Comparison of ENCODE assay signal across 9 cellular contexts in the genomic region with DNA sequence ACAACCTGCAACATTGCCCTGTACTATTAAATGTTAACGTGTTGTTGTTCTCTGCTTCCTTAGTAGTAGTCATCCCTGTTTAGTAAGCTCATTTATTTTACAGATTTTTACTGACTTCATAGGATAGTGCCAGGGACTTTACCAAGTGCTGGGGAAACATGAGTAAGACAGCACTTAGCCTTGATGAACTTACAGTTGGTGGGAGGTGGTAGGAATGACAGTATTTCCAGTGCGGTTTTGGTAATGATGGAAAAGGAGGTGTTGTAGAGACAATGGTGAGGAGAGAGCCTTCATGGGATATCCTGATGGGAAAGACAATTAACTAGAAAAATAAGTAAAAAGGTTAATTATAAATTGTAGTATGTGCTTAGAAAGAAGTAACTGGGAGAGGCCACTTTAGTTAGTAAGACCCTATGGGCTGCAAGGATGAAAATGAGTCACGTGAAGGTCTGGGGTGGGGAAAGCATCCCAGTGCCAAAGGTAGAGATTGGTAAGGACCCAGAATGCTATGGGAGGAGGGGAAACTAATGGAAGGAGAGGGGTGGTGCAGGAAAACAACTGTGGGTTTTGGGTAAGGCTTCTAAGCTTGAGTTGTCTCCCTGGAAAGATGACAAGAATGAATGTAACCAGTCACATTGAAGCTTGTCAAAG. TPM values are rescaled to one million over a fixed set of nuclear protein-coding genes. Genes with fewer than 3 reads are reported as not detected.
DNase-seq lines count a peak whose midpoint lies in the region; ATAC-seq and TF ChIP-seq lines count a peak whose summit lies in the region.
"Had no signal": no experiment of that assay in that cellular context is flagged by ENCODE, and none has a peak within 500 bp of the region (broad histone marks: within the 10 kb centered on the region; RNA-seq: fewer than 3 reads in every experiment).

No MANE protein-coding gene starts in this region.

- H3K27ac Mint-ChIP-seq in activated CD4-positive, alpha-beta T cell treated with anti-CD3 and anti-CD28 coated beads for 36 hours = no peak overlapping the region
- no peak overlapping the region for H3K27ac Mint-ChIP-seq in activated CD4-positive, alpha-beta T cell treated with anti-CD3 and anti-CD28 coated beads, Interleukin-2, amount 10 ng/mL, durations not matched to agents 7 days and 5 days
- H3K27ac Mint-ChIP-seq: activated naive CD8-positive, alpha-beta T cell treated with anti-CD3 and anti-CD28 coated beads, Interleukin-2, amount 10 ng/mL, durations not matched to agents 7 days and 5 days had no signal

- no peaks in the 10 kb centered on the region for H3K27me3 Mint-ChIP-seq in activated CD4-positive, alpha-beta T cell treated with anti-CD3 and anti-CD28 coated beads for 36 hours
- no peaks in the 10 kb centered on the region for H3K27me3 Mint-ChIP-seq in activated CD4-positive, alpha-beta T cell treated with anti-CD3 and anti-CD28 coated beads, Interleukin-2, amount 10 ng/mL, durations not matched to agents 7 days and 5 days
- H3K27me3 Mint-ChIP-seq: activated naive CD8-positive, alpha-beta T cell treated with anti-CD3 and anti-CD28 coated beads, Interleukin-2, amount 10 ng/mL, durations not matched to agents 7 days and 5 days had no signal

- no peak for TF ChIP-seq CTCF in thoracic aorta (IDR thresholded peaks at IDR 0.05)

- POLR2A ChIA-PET in activated CD4-positive, alpha-beta T cell treated with anti-CD3 and anti-CD28 coated beads for 36 hours (lab: Charles Lee) = interaction anchor here (0.7 to 2.1 kb wide), 6 partner anchors 8 to 223 kb away, joined by 3 to 13 read pairs (median 6); partner anchors contain the start of gene SMAP2
- POLR2A ChIA-PET in activated CD4-positive, alpha-beta T cell treated with anti-CD3 and anti-CD28 coated beads, Interleukin-2, amount 10 ng/mL, durations not matched to agents 7 days and 5 days (lab: Charles Lee) = interaction anchor here (0.6 kb wide), 1 partner anchor 61 kb away, joined by 4 read pairs; no protein-coding TSS in a partner anchor

- H3K27ac ChIP-seq in iPS-18a (ENCODE audit: low read length) = no peak overlapping the region
- H3K27ac ChIP-seq in thoracic aorta = no peak overlapping the region

- H3K4me1 Mint-ChIP-seq in activated CD4-positive, alpha-beta T cell treated with anti-CD3 and anti-CD28 coated beads for 36 hours = peaks cover 16% of the 10 kb centered on the region
- peaks cover 44% of the 10 kb centered on the region for H3K4me1 Mint-ChIP-seq in activated CD4-positive, alpha-beta T cell treated with anti-CD3 and anti-CD28 coated beads, Interleukin-2, amount 10 ng/mL, durations not matched to agents 7 days and 5 days

- H3K4me3 ChIP-seq in iPS-18a (ENCODE audit: low read length) (peak overlapping the region; percentile 92), thoracic aorta (peak overlapping the region; percentile 95)

- peaks cover 18% of the 10 kb centered on the region for H3K36me3 Mint-ChIP-seq in activated CD4-positive, alpha-beta T cell treated with anti-CD3 and anti-CD28 coated beads for 36 hours (ENCODE audit: low read depth)
- H3K36me3 Mint-ChIP-seq in activated CD4-positive, alpha-beta T cell treated with anti-CD3 and anti-CD28 coated beads, Interleukin-2, amount 10 ng/mL, durations not matched to agents 7 days and 5 days (ENCODE audit: low read depth) = peaks cover 15% of the 10 kb centered on the region

- CTCF ChIA-PET in activated CD4-positive, alpha-beta T cell treated with anti-CD3 and anti-CD28 coated beads for 36 hours (lab: Charles Lee) = interaction anchor here (0.7 to 4.0 kb wide), 11 partner anchors 10 to 590 kb away, joined by 3 to 27 read pairs (median 3); no protein-coding TSS in a partner anchor
- CTCF ChIA-PET in activated CD4-positive, alpha-beta T cell treated with anti-CD3 and anti-CD28 coated beads, Interleukin-2, amount 10 ng/mL, durations not matched to agents 7 days and 5 days (lab: Charles Lee) = interaction anchor here (0.6 to 3.6 kb wide), 3 partner anchors 14 to 179 kb away, joined by 4 to 14 read pairs (median 8); no protein-coding TSS in a partner anchor

- H3K36me3 ChIP-seq in iPS-18a (ENCODE audit: control insufficient read depth, low read depth, low read length) (no peaks in the 10 kb centered on the region), thoracic aorta (no peaks in the 10 kb centered on the region)

- no peaks in the 10 kb centered on the region for H3K9me3 Mint-ChIP-seq in activated CD4-positive, alpha-beta T cell treated with anti-CD3 and anti-CD28 coated beads for 36 hours (ENCODE audit: low read depth)
- no peaks in the 10 kb centered on the region for H3K9me3 Mint-ChIP-seq in activated CD4-positive, alpha-beta T cell treated with anti-CD3 and anti-CD28 coated beads, Interleukin-2, amount 10 ng/mL, durations not matched to agents 7 days and 5 days
- H3K9me3 Mint-ChIP-seq: activated naive CD8-positive, alpha-beta T cell treated with anti-CD3 and anti-CD28 coated beads, Interleukin-2, amount 10 ng/mL, durations not matched to agents 7 days and 5 days had no signal

- peaks cover 10% of the 10 kb centered on the region for H3K4me1 ChIP-seq in iPS-18a (ENCODE audit: control insufficient read depth, low read depth, low read length)
- peaks cover 22 to 44% of the 10 kb centered on the region in 2 donors for H3K4me1 ChIP-seq in thoracic aorta (ENCODE audit: control insufficient read depth in 1 of 2, low read depth in 2 of 2)

- peak; percentile 18 for DNase-seq in activated CD4-positive, alpha-beta T cell treated with anti-CD3 and anti-CD28 coated beads for 36 hours
- no peak for DNase-seq in activated CD4-positive, alpha-beta T cell treated with anti-CD3 and anti-CD28 coated beads, Interleukin-2, amount 10 ng/mL, durations not matched to agents 7 days and 5 days
- peak; percentile 10 for DNase-seq in RPMI7951 (ENCODE audit: low read depth)
- no peak for DNase-seq in thoracic aorta (ENCODE audit: low spot score)
- DNase-seq in head of caudate nucleus = no peak
- DNase-seq in OCI-M1 (lab: John Stamatoyannopoulos, UW) = no peak
- DNase-seq: activated naive CD8-positive, alpha-beta T cell treated with anti-CD3 and anti-CD28 coated beads, Interleukin-2, amount 10 ng/mL, durations not matched to agents 7 days and 5 days had no signal

- H3K9me3 ChIP-seq in iPS-18a (ENCODE audit: control insufficient read depth, low read depth, low read length) (no peaks in the 10 kb centered on the region), thoracic aorta (no peaks in the 10 kb centered on the region)

- peak; percentile 71 for ATAC-seq in activated CD4-positive, alpha-beta T cell treated with anti-CD3 and anti-CD28 coated beads for 36 hours
- ATAC-seq in thoracic aorta (ENCODE audit: insufficient number of reproducible peaks, low FRiP score, low read depth) (no peak), HG03095 (IDR thresholded peaks at IDR 0.05; ENCODE audit: unreplicated experiment) (no peak)

- H3K9ac ChIP-seq in iPS-18a (ENCODE audit: low read length) = peak overlapping the region; percentile 92

- intact Hi-C loops in activated CD4-positive, alpha-beta T cell treated with anti-CD3 and anti-CD28 coated beads for 36 hours (cut with DNase I, micrococcal nuclease) = loop anchor here (5.0 kb wide), 5 partner anchors 79 to 819 kb away; partner anchors contain the start of genes NFYC (in 2 of the 2) and ZNF684 (in 1 of the 2)
- intact Hi-C loops in head of caudate nucleus (cut with DNase I) = loop anchor here (5.0 kb wide), 2 partner anchors 154 to 289 kb away; partner anchors contain the start of genes COL9A2 and ZFP69B

- no peak overlapping the region for H3K4me3 Mint-ChIP-seq in activated CD4-positive, alpha-beta T cell treated with anti-CD3 and anti-CD28 coated beads for 36 hours
- no peak overlapping the region for H3K4me3 Mint-ChIP-seq in activated CD4-positive, alpha-beta T cell treated with anti-CD3 and anti-CD28 coated beads, Interleukin-2, amount 10 ng/mL, durations not matched to agents 7 days and 5 days
- H3K4me3 Mint-ChIP-seq: activated naive CD8-positive, alpha-beta T cell treated with anti-CD3 and anti-CD28 coated beads, Interleukin-2, amount 10 ng/mL, durations not matched to agents 7 days and 5 days had no signal

- H3K27me3 ChIP-seq in iPS-18a (ENCODE audit: control insufficient read depth, insufficient read depth, low read length) (no peaks in the 10 kb centered on the region), thoracic aorta (replicated peaks; ENCODE audit: insufficient read depth) (no peaks in the 10 kb centered on the region)

RNA-seq across cellular contexts. Expression of gene RLF, which starts 1.7 kb away (rescaled TPM):
- 10 to 100 TPM; 20.1 to 20.9 TPM for total RNA-seq in activated CD4-positive, alpha-beta T cell treated with anti-CD3 and anti-CD28 coated beads for 36 hours
- total RNA-seq in activated CD4-positive, alpha-beta T cell treated with anti-CD3 and anti-CD28 coated beads, Interleukin-2, amount 10 ng/mL, durations not matched to agents 7 days and 5 days = 10 to 100 TPM; 19.2 to 21.6 TPM
- 25.0 and 27.9 TPM in 2 replicates for total RNA-seq in RPMI7951 (2014; rRNA removed; shearing (Covaris generic))
- total RNA-seq in thoracic aorta = 10 to 100 TPM; 15.7 to 22.5 TPM

Comparison
In these comparisons a context has a peak if more than half of its experiments do, and no peak if none do; other contexts are left out.
1. DNase-seq: peak in activated CD4-positive, alpha-beta T cell treated with anti-CD3 and anti-CD28 coated beads for 36 hours (single experiment) and RPMI7951 (single experiment); none in activated CD4-positive, alpha-beta T cell treated with anti-CD3 and anti-CD28 coated beads, Interleukin-2, amount 10 ng/mL, durations not matched to agents 7 days and 5 days (single experiment), thoracic aorta (single experiment), head of caudate nucleus (0 of 42) and OCI-M1 (single experiment).